8 cellular contexts compared by ENCODE assay signal in the genomic region with DNA sequence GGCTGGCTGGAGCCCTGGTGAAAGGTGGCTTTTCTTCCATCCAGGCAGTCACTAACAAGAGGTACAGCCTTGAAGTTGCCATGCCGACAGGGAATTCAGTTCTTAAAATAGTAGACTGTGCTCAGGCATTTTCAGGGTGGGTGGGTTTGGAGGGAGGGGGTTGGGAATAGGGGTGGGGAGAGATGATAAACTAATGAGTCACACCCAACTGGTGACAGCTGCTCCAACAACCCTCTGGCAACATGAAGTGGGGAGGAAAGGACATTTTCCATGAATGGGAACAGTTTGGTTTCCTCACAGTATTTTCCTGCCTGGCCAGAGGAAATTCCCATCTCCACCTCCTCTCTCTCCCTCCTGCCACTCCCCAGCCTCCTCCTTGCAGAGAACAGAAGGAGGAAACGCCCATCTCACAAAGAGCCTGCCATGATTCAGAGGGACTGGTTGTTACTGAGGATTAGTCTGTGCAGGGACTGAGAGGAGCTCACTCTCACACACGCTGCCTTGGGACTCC.
DNase-seq lines count a peak whose midpoint lies in the region; ATAC-seq and TF ChIP-seq lines count a peak whose summit lies in the region.

No MANE protein-coding gene starts in this region.

- H3K27me3 ChIP-seq in H7 (ENCODE audit: control insufficient read depth, insufficient read depth, low read length) (no peaks in the 10 kb centered on the region), SJCRH30 (no peaks in the 10 kb centered on the region), foreskin keratinocyte (no peaks in the 10 kb centered on the region)

- H3K4me1 ChIP-seq in SJCRH30, result peaks cover 13% of the 10 kb centered on the region
- peaks cover 26% of the 10 kb centered on the region for H3K4me1 ChIP-seq in foreskin keratinocyte

- H3K4me3 ChIP-seq in H7 (ENCODE audit: insufficient read depth, low read depth, low read length), result no peak overlapping the region
- H3K4me3 ChIP-seq in SJCRH30, result peak overlapping the region; percentile 5

- DNase-seq in H7 (peak; percentile 46), SJCRH30 (peak; percentile 93 to 97), foreskin keratinocyte (peak; percentile 85 to 93), pulmonary artery endothelial cell (ENCODE audit: low read depth, low spot score) (peak; percentile 51), HuH-7 (ENCODE audit: low spot score) (no peak), NCI-H446 treated with DMSO at 0.1 percent for 48 hours (lab: John Stamatoyannopoulos, UW) (no peak), NCI-H1092 treated with DMSO at 0.1 percent for 48 hours (lab: John Stamatoyannopoulos, UW) (no peak)
- no peak for DNase-seq in stimulated activated CD4-positive, alpha-beta T cell treated with anti-CD3 and anti-CD28 coated beads, Interleukin-2, amount 100 ng/mL, for 48 hours

- ATAC-seq in foreskin keratinocyte, result peak; percentile 96

- peak overlapping the region; percentile 50 for H3K27ac ChIP-seq in SJCRH30
- peak overlapping the region; percentile 91 for H3K27ac ChIP-seq in foreskin keratinocyte

- H3K36me3 ChIP-seq in H7 (replicated peaks; ENCODE audit: control insufficient read depth, insufficient read depth, low read length), result no peaks in the 10 kb centered on the region
- no peaks in the 10 kb centered on the region for H3K36me3 ChIP-seq in SJCRH30

- no peaks in the 10 kb centered on the region for H3K9me3 ChIP-seq in SJCRH30 (replicated peaks)

- no peak for TF ChIP-seq CTCF in foreskin keratinocyte (conservative IDR thresholded peaks at IDR 0.05)

Comparison
In these comparisons a context has a peak if more than half of its experiments do, and no peak if none do; other contexts are left out.
1. DNase-seq: peak in H7 (single experiment), SJCRH30 (2 of 2), foreskin keratinocyte (2 of 2) and pulmonary artery endothelial cell (single experiment); none in HuH-7 (single experiment), NCI-H446 treated with DMSO at 0.1 percent for 48 hours (single experiment), NCI-H1092 treated with DMSO at 0.1 percent for 48 hours (single experiment) and stimulated activated CD4-positive, alpha-beta T cell treated with anti-CD3 and anti-CD28 coated beads, Interleukin-2, amount 100 ng/mL, for 48 hours (0 of 2).